1 cellular context compared by ENCODE assay signal in the genomic region with DNA sequence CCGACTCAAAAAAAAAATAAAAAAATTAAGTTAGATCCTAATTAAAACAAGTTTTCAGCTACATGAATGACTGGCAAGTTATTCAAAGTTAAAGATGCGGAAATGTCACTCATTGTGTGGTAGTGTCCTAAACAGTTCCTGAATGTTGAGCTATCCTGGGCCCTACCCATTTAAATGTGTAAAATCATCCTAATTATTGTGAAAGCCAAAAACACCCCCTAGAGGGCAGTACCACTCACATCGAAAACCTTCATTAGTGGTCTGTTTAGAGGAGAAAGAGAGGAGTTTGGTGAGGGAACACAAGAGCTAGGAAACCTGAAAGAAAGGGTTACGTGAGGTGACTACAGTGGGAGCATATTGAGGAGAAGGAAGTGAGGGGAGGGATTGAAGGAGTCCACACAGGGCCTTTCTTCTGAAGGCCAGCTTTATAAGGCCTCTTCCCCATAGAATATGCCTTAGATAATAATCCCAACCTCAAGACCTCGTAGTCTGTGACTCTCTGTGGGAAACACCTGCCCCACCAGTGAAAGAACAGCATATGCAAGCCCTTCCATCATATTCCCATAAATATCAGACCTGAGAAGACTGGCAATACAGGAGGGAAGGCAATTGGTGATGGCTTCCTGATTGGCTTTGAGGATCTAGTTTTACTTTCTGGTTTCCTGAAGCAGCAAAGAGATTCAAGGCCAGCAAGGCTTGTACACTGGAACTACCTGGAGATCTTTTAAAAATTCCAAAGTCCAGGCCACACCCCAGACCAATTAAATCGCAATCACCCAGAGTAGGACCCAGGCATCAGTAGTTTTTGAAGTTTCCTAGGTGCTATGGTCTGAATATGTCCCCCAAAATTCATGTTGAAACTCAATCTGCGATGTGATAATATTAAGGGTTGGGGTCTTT.
TF ChIP-seq lines count a peak whose summit lies in the region.

No MANE protein-coding gene starts in this region.

TF ChIP-seq in Ishikawa, 13 proteins besides CTCF, POLR2A, EP300 and RAD21 (continued from another document):
- TF ChIP-seq, protein P1, sequence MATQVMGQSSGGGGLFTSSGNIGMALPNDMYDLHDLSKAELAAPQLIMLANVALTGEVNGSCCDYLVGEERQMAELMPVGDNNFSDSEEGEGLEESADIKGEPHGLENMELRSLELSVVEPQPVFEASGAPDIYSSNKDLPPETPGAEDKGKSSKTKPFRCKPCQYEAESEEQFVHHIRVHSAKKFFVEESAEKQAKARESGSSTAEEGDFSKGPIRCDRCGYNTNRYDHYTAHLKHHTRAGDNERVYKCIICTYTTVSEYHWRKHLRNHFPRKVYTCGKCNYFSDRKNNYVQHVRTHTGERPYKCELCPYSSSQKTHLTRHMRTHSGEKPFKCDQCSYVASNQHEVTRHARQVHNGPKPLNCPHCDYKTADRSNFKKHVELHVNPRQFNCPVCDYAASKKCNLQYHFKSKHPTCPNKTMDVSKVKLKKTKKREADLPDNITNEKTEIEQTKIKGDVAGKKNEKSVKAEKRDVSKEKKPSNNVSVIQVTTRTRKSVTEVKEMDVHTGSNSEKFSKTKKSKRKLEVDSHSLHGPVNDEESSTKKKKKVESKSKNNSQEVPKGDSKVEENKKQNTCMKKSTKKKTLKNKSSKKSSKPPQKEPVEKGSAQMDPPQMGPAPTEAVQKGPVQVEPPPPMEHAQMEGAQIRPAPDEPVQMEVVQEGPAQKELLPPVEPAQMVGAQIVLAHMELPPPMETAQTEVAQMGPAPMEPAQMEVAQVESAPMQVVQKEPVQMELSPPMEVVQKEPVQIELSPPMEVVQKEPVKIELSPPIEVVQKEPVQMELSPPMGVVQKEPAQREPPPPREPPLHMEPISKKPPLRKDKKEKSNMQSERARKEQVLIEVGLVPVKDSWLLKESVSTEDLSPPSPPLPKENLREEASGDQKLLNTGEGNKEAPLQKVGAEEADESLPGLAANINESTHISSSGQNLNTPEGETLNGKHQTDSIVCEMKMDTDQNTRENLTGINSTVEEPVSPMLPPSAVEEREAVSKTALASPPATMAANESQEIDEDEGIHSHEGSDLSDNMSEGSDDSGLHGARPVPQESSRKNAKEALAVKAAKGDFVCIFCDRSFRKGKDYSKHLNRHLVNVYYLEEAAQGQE (IDR thresholded peaks at IDR 0.05; ENCODE audit: low read depth): no peak
- no peak for TF ChIP-seq TCF12 (IDR thresholded peaks at IDR 0.05; ENCODE audit: low read depth)
